ENCODE assay signal across 11 cellular contexts in genomic region chr6:144661101-144661806, GRCh38.
A peak's percentile ranks its signal among the peaks of the same experiment; 100 is the strongest.
DNase-seq lines count a peak whose midpoint lies in the region; ATAC-seq and TF ChIP-seq lines count a peak whose summit lies in the region.
"Had no signal": no experiment of that assay in that cellular context is flagged by ENCODE, and none has a peak within 500 bp of the region (broad histone marks: within the 10 kb centered on the region; RNA-seq: fewer than 3 reads in every experiment).

No MANE protein-coding gene starts in this region.

- intact Hi-C loops in transverse colon (cut with DNase I; ENCODE audit: low total_unique reads), result no loop called here

- peaks cover 35% of the 10 kb centered on the region for H3K4me1 Mint-ChIP-seq in activated CD4-positive, alpha-beta T cell treated with anti-CD3 and anti-CD28 coated beads, Interleukin-2, amount 10 ng/mL, durations not matched to agents 7 days and 5 days

- H3K27me3 ChIP-seq in HUES48 (ENCODE audit: control insufficient read depth, insufficient read depth, low read length), result no peaks in the 10 kb centered on the region
- H3K27me3 ChIP-seq in iPS-20b (ENCODE audit: insufficient read depth, low read length), result no peaks in the 10 kb centered on the region
- no peaks in the 10 kb centered on the region for H3K27me3 ChIP-seq in transverse colon
- H3K27me3 ChIP-seq: neutrophil had no signal

- no peak for TF ChIP-seq EP300 in transverse colon (IDR thresholded peaks at IDR 0.05; ENCODE audit: low read depth)

- H3K36me3 Mint-ChIP-seq in activated CD4-positive, alpha-beta T cell treated with anti-CD3 and anti-CD28 coated beads, Interleukin-2, amount 10 ng/mL, durations not matched to agents 7 days and 5 days (ENCODE audit: low read depth), result peaks cover 14% of the 10 kb centered on the region

- peak overlapping the region; percentile 48 for H3K27ac ChIP-seq in HUES48 (ENCODE audit: low read depth, low read length)
- no peak overlapping the region for H3K27ac ChIP-seq in iPS-20b (ENCODE audit: low read length)
- peak overlapping the region; percentile 65 to 77 (median 74) for H3K27ac ChIP-seq in transverse colon
- H3K27ac ChIP-seq: neutrophil had no signal

- DNase-seq in SW480 (ENCODE audit: low spot score), result peak; percentile 67
- peak; percentile 79 for DNase-seq in transverse colon
- DNase-seq in activated CD8-positive, alpha-beta memory T cell treated with anti-CD3 and anti-CD28 coated beads, Interleukin-2, amount 50 U/mL, for 4 hours, result no peak
- no peak for DNase-seq in activated CD4-positive, alpha-beta T cell treated with anti-CD3 and anti-CD28 coated beads, Interleukin-2, amount 10 ng/mL, durations not matched to agents 7 days and 5 days
- DNase-seq: activated T-cell treated with anti-CD3 and anti-CD28 coated beads, Interleukin-2, amount 50 U/mL, for 1 hour; HCEC 1CT had no signal

- ATAC-seq in GM21515 (IDR thresholded peaks at IDR 0.05; ENCODE audit: unreplicated experiment), result no peak
- ATAC-seq: Panc1 had no signal

- CTCF ChIA-PET in activated CD4-positive, alpha-beta T cell treated with anti-CD3 and anti-CD28 coated beads, Interleukin-2, amount 10 ng/mL, durations not matched to agents 7 days and 5 days (lab: Charles Lee), result interaction anchor here (1.1 kb wide), 1 partner anchor 10 kb away, joined by 3 read pairs; no protein-coding TSS in a partner anchor

- in situ Hi-C loops in transverse colon (cut with MboI; ENCODE audit: low pct_ligation_motif_present in 1 of 4, low pct_unique_long_range_greater_than_20kb in 1 of 4, low sequenced_read_pairs in 3 of 4), result no loop called here

- no peak overlapping the region for H3K27ac Mint-ChIP-seq in activated CD4-positive, alpha-beta T cell treated with anti-CD3 and anti-CD28 coated beads, Interleukin-2, amount 10 ng/mL, durations not matched to agents 7 days and 5 days

- no peak overlapping the region for H3K4me3 Mint-ChIP-seq in activated CD4-positive, alpha-beta T cell treated with anti-CD3 and anti-CD28 coated beads, Interleukin-2, amount 10 ng/mL, durations not matched to agents 7 days and 5 days

- 31 to 58% methylated on average over 5 to 8 of the region's 8 CpGs for WGBS in transverse colon (ENCODE audit: low coverage in 1 of 2), 2 donors

- no peak for TF ChIP-seq CTCF in transverse colon (IDR thresholded peaks at IDR 0.05)

- POLR2A ChIA-PET in activated CD4-positive, alpha-beta T cell treated with anti-CD3 and anti-CD28 coated beads, Interleukin-2, amount 10 ng/mL, durations not matched to agents 7 days and 5 days (lab: Charles Lee), result no interaction called here

- no peaks in the 10 kb centered on the region for H3K9me3 ChIP-seq in HUES48 (ENCODE audit: control insufficient read depth, insufficient read depth, low read length)
- H3K9me3 ChIP-seq in iPS-20b (ENCODE audit: insufficient read depth, low read depth, low read length), result no peaks in the 10 kb centered on the region
- H3K9me3 ChIP-seq in transverse colon, result no peaks in the 10 kb centered on the region
- H3K9me3 ChIP-seq: neutrophil had no signal

- H3K27me3 Mint-ChIP-seq in activated CD4-positive, alpha-beta T cell treated with anti-CD3 and anti-CD28 coated beads, Interleukin-2, amount 10 ng/mL, durations not matched to agents 7 days and 5 days, result no peaks in the 10 kb centered on the region

- H3K9me3 Mint-ChIP-seq in activated CD4-positive, alpha-beta T cell treated with anti-CD3 and anti-CD28 coated beads, Interleukin-2, amount 10 ng/mL, durations not matched to agents 7 days and 5 days, result no peaks in the 10 kb centered on the region

- H3K36me3 ChIP-seq in HUES48 (ENCODE audit: control insufficient read depth, insufficient read depth, low read length), result no peaks in the 10 kb centered on the region
- no peaks in the 10 kb centered on the region for H3K36me3 ChIP-seq in iPS-20b (ENCODE audit: insufficient read depth, low read depth, low read length)
- no peaks in the 10 kb centered on the region for H3K36me3 ChIP-seq in transverse colon
- H3K36me3 ChIP-seq: neutrophil had no signal

- H3K4me3 ChIP-seq in HUES48 (ENCODE audit: low read depth, low read length), result peak overlapping the region; percentile 53
- H3K4me3 ChIP-seq in iPS-20b (ENCODE audit: low read length), result peak overlapping the region; percentile 54
- peak overlapping the region in 3 of 4 donors; percentile 20 to 39 (median 22) for H3K4me3 ChIP-seq in transverse colon

- no peak for TF ChIP-seq POLR2A in transverse colon (IDR thresholded peaks at IDR 0.05)

- H3K4me1 ChIP-seq in HUES48 (ENCODE audit: control insufficient read depth, insufficient read depth, low read length) (peaks cover 78% of the 10 kb centered on the region), iPS-20b (ENCODE audit: insufficient read depth, low read length) (peaks cover 57% of the 10 kb centered on the region), transverse colon (peaks cover 5 to 67% (median 33%) of the 10 kb centered on the region in 4 donors)

- no peak overlapping the region for H3K9ac ChIP-seq in HUES48 (ENCODE audit: low read depth, low read length)
- peak overlapping the region; percentile 45; the same call in 1 of the 2 replicates for H3K9ac ChIP-seq in iPS-20b (ENCODE audit: low read depth, low read length)

Comparison
In these comparisons a context has a peak if more than half of its experiments do, and no peak if none do; other contexts are left out.
1. DNase-seq: peak in SW480 (single experiment) and transverse colon (single experiment); none in activated CD8-positive, alpha-beta memory T cell treated with anti-CD3 and anti-CD28 coated beads, Interleukin-2, amount 50 U/mL, for 4 hours (single experiment) and activated CD4-positive, alpha-beta T cell treated with anti-CD3 and anti-CD28 coated beads, Interleukin-2, amount 10 ng/mL, durations not matched to agents 7 days and 5 days (single experiment).
2. Peak in every context shown above with its lines, with median percentiles within 50 percentile points of each other: H3K4me3 ChIP-seq.